In genomic region chr12:7209958-7210357, GRCh38 we compare ENCODE assay signal across 5 cellular contexts.
"Had no signal": no experiment of that assay in that cellular context is flagged by ENCODE, and none has a peak within 500 bp of the region (broad histone marks: within the 10 kb centered on the region; RNA-seq: fewer than 3 reads in every experiment).

No MANE protein-coding gene starts in this region.

- DNase-seq: H9, HCEC 1CT, IMR-90 had no signal

- ATAC-seq: GM23338, K562 had no signal

- H3K27ac Mint-ChIP-seq: GM23338, H9 had no signal

- H3K4me3 ChIP-seq: GM23338, K562 had no signal

- H3K4me1 Mint-ChIP-seq: GM23338, H9 had no signal

- H3K4me3 Mint-ChIP-seq: GM23338, H9 had no signal
